In genomic region chr1:86507935-86508582, GRCh38 we compare ENCODE assay signal across 8 cellular contexts. TPM values are rescaled to one million over a fixed set of nuclear protein-coding genes. Genes with fewer than 3 reads are reported as not detected.
A peak's percentile ranks its signal among the peaks of the same experiment; 100 is the strongest.
DNase-seq lines count a peak whose midpoint lies in the region; ATAC-seq, FAIRE-seq and TF ChIP-seq lines count a peak whose summit lies in the region.

No MANE protein-coding gene starts in this region.

- H3K9me3 ChIP-seq in ascending aorta, result no peaks in the 10 kb centered on the region
- no peaks in the 10 kb centered on the region for H3K9me3 ChIP-seq in lower lobe of right lung
- H3K9me3 ChIP-seq in small intestine (ENCODE audit: control insufficient read depth, low read depth), result no peaks in the 10 kb centered on the region

- 49 to 58% (median 58%) methylated on average over 13 of the region's 13 CpGs for WGBS in small intestine, 3 donors

- peaks cover 12% of the 10 kb centered on the region in 2 donors for H3K27me3 Mint-ChIP-seq in natural killer cell (ENCODE audit: low read depth in 2 of 2)
- H3K27me3 Mint-ChIP-seq in natural killer cell treated with Interleukin-12 subunit alpha and Interleukin-12 subunit beta and Interleukin-15 and Interleukin-18, amount 100 ng/mL, for 72 hours, result peaks cover 13 to 33% of the 10 kb centered on the region in 2 donors

- H3K4me3 ChIP-seq in ascending aorta (no peak overlapping the region), lower lobe of right lung (no peak overlapping the region), small intestine (ENCODE audit: low read depth in 1 of 2, low read length in 2 of 2) (no peak overlapping the region)

- no peak overlapping the region for H3K4me3 Mint-ChIP-seq in natural killer cell
- no peak overlapping the region for H3K4me3 Mint-ChIP-seq in natural killer cell treated with Interleukin-12 subunit alpha and Interleukin-12 subunit beta and Interleukin-15 and Interleukin-18, amount 100 ng/mL, for 72 hours

- H3K36me3 ChIP-seq in ascending aorta (no peaks in the 10 kb centered on the region), lower lobe of right lung (no peaks in the 10 kb centered on the region), small intestine (ENCODE audit: control insufficient read depth in 2 of 2, insufficient read depth in 2 of 2, low read length in 2 of 2) (no peaks in the 10 kb centered on the region)

- TF ChIP-seq CTCF in natural killer cell (IDR thresholded peaks at IDR 0.05), result peak; percentile 48
- peak; percentile 9 to 41 (median 41) for TF ChIP-seq CTCF in ascending aorta (IDR thresholded peaks at IDR 0.05)
- TF ChIP-seq CTCF in lower lobe of right lung (IDR thresholded peaks at IDR 0.05), result peak; percentile 58

- H3K36me3 Mint-ChIP-seq in natural killer cell, result no peaks in the 10 kb centered on the region
- no peaks in the 10 kb centered on the region for H3K36me3 Mint-ChIP-seq in natural killer cell treated with Interleukin-12 subunit alpha and Interleukin-12 subunit beta and Interleukin-15 and Interleukin-18, amount 100 ng/mL, for 72 hours

- peaks cover 0 to 5% of the 10 kb centered on the region in 2 donors for H3K4me1 Mint-ChIP-seq in natural killer cell
- peaks cover 0 to 4% of the 10 kb centered on the region in 2 donors for H3K4me1 Mint-ChIP-seq in natural killer cell treated with Interleukin-12 subunit alpha and Interleukin-12 subunit beta and Interleukin-15 and Interleukin-18, amount 100 ng/mL, for 72 hours (ENCODE audit: low read depth in 2 of 2)

- H3K27ac ChIP-seq in ascending aorta, result no peak overlapping the region
- no peak overlapping the region for H3K27ac ChIP-seq in lower lobe of right lung
- no peak overlapping the region for H3K27ac ChIP-seq in small intestine (ENCODE audit: low read depth in 1 of 2, low read length in 1 of 2)

- ATAC-seq in natural killer cell, result peak in 2 of 3 donors; percentile 55 to 64
- ATAC-seq in natural killer cell treated with Interleukin-12 subunit alpha and Interleukin-12 subunit beta and Interleukin-15 and Interleukin-18, amount 100 ng/mL, for 72 hours, result no peak
- ATAC-seq in lower lobe of right lung, result peak; percentile 58 to 65
- no peak for ATAC-seq in HG03108 (IDR thresholded peaks at IDR 0.05; ENCODE audit: unreplicated experiment)
- ATAC-seq in GM21360 (IDR thresholded peaks at IDR 0.05; ENCODE audit: unreplicated experiment), result no peak

- FAIRE-seq in small intestine (lab: Jason Lieb, UNC), result no peak

- DNase-seq in natural killer cell (no peak), HT1080 (ENCODE audit: low read depth) (peak; percentile 40), ascending aorta (ENCODE audit: low spot score in 2 of 2) (no peak), lower lobe of right lung (no peak), small intestine (no peak)
- DNase-seq in natural killer cell treated with Interleukin-12 subunit alpha and Interleukin-12 subunit beta and Interleukin-15 and Interleukin-18, amount 100 ng/mL, for 72 hours (ENCODE audit: low spot score), result no peak

- no peak overlapping the region for H3K27ac Mint-ChIP-seq in natural killer cell
- H3K27ac Mint-ChIP-seq in natural killer cell treated with Interleukin-12 subunit alpha and Interleukin-12 subunit beta and Interleukin-15 and Interleukin-18, amount 100 ng/mL, for 72 hours, result no peak overlapping the region

- H3K9me3 Mint-ChIP-seq in natural killer cell, result no peaks in the 10 kb centered on the region
- H3K9me3 Mint-ChIP-seq in natural killer cell treated with Interleukin-12 subunit alpha and Interleukin-12 subunit beta and Interleukin-15 and Interleukin-18, amount 100 ng/mL, for 72 hours, result no peaks in the 10 kb centered on the region

- H3K4me1 ChIP-seq in ascending aorta (no peaks in the 10 kb centered on the region), lower lobe of right lung (peaks cover 15% of the 10 kb centered on the region), small intestine (ENCODE audit: control insufficient read depth in 2 of 2, insufficient read depth in 1 of 2, low read depth in 1 of 2, low read length in 1 of 2) (no peaks in the 10 kb centered on the region)

- H3K27me3 ChIP-seq in ascending aorta, result no peaks in the 10 kb centered on the region
- no peaks in the 10 kb centered on the region for H3K27me3 ChIP-seq in lower lobe of right lung (ENCODE audit: low read depth)
- H3K27me3 ChIP-seq in small intestine (ENCODE audit: control insufficient read depth in 2 of 2, insufficient read depth in 2 of 2, low read length in 2 of 2), result no peaks in the 10 kb centered on the region

- intact Hi-C loops in natural killer cell (cut with micrococcal nuclease) (no loop called here), ascending aorta (cut with DNase I) (no loop called here), lower lobe of right lung (cut with DNase I) (no loop called here)

RNA-seq across cellular contexts. Expression of gene CLCA4, which starts 38.8 kb away (rescaled TPM):
- total RNA-seq in natural killer cell (not detected), ascending aorta (not detected), lower lobe of right lung (not detected)
- not detected for total RNA-seq in natural killer cell treated with Interleukin-12 subunit alpha and Interleukin-12 subunit beta and Interleukin-15 and Interleukin-18, amount 100 ng/mL, for 72 hours
- not detected in 2 replicates for total RNA-seq in HT1080 (2014; rRNA removed; shearing (Covaris generic))
- polyA plus RNA-seq in HT1080 (2015; cell fraction: cytosol; rRNA removed), result not detected in 2 replicates
- polyA plus RNA-seq in HT1080 (2015; cell fraction: nucleus; rRNA removed), result not detected in 2 replicates
- polyA plus RNA-seq in small intestine, result 1 to 10 TPM in 1 of 3 donors, under 1 TPM in 1, not detected in 1; 0.27 to 1.2 TPM

RNA-seq across cellular contexts. Expression of gene CLCA1, which starts 39.3 kb away (rescaled TPM):
- total RNA-seq in natural killer cell, result not detected
- total RNA-seq in natural killer cell treated with Interleukin-12 subunit alpha and Interleukin-12 subunit beta and Interleukin-15 and Interleukin-18, amount 100 ng/mL, for 72 hours, result not detected
- total RNA-seq in HT1080 (2014; rRNA removed; shearing (Covaris generic)), result not detected in 2 replicates
- polyA plus RNA-seq in HT1080 (2015; cell fraction: cytosol; rRNA removed), result not detected in 2 replicates
- not detected in 2 replicates for polyA plus RNA-seq in HT1080 (2015; cell fraction: nucleus; rRNA removed)
- not detected for total RNA-seq in ascending aorta
- total RNA-seq in lower lobe of right lung, result not detected
- polyA plus RNA-seq in small intestine, result 100 to 1,000 TPM in 2 of 3 donors, 10 to 100 TPM in 1; 90.2 to 302 (median 176) TPM

Comparison
In these comparisons a context has a peak if more than half of its experiments do, and no peak if none do; other contexts are left out.
1. ATAC-seq: peak in natural killer cell (2 of 3) and lower lobe of right lung (2 of 2); none in natural killer cell treated with Interleukin-12 subunit alpha and Interleukin-12 subunit beta and Interleukin-15 and Interleukin-18, amount 100 ng/mL, for 72 hours (0 of 2), HG03108 (single experiment) and GM21360 (single experiment).
2. Peak in every context shown above with its lines, with median percentiles within 50 percentile points of each other: CTCF ChIP-seq.